ENCODE assay signal across 8 cellular contexts in the genomic region with DNA sequence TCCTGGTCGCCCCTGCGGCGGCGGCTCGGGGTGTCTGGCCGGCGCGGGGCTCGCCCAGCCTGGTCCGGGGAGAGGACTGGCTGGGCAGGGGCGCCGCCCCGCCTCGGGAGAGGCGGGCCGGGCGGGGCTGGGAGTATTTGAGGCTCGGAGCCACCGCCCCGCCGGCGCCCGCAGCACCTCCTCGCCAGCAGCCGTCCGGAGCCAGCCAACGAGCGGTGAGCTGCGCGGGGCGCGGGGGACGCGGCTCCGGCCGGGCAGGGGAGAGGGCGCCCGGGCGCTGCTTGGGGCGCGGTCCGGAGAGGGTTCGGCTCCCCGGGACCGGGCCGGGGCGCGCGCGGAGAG. TPM values are rescaled to one million over a fixed set of nuclear protein-coding genes. Genes with fewer than 3 reads are reported as not detected.
DNase-seq lines count a peak whose midpoint lies in the region; ATAC-seq and TF ChIP-seq lines count a peak whose summit lies in the region.

A gene (plus strand): TSS at position 167 of the 342 bp plus-strand sequence. CDS start 8,122 bp downstream, outside the sequence.

- CTCF ChIA-PET in Panc1 (lab: Charles Lee): no interaction called here

- H3K36me3 ChIP-seq in Panc1 (ENCODE audit: control insufficient read depth, insufficient read depth, low read length) (no peaks in the 10 kb centered on the region; the same call in 1 of the 2 replicates), left ventricle myocardium inferior (peaks cover 12% of the 10 kb centered on the region), psoas muscle (ENCODE audit: insufficient read depth in 1 of 2, low read depth in 1 of 2) (no peaks in the 10 kb centered on the region)

- H3K4me3 ChIP-seq in Panc1 (ENCODE audit: low read depth in 2 of 2, low read length in 2 of 2) (peak within 1 kb of the TSS; percentile 74 to 85), left ventricle myocardium inferior (peak within 1 kb of the TSS; percentile 80), psoas muscle (peak within 1 kb of the TSS; percentile 79)

- H3K27me3 ChIP-seq in Panc1 (ENCODE audit: control insufficient read depth, insufficient read depth, low read length) (no peaks in the 10 kb centered on the region), left ventricle myocardium inferior (ENCODE audit: low read depth) (no peaks in the 10 kb centered on the region), psoas muscle (ENCODE audit: insufficient read depth in 3 of 3, low read length in 2 of 3) (peaks cover 0 to 1% (median 0%) of the 10 kb centered on the region in 3 donors)

- TF ChIP-seq CTCF in Panc1 (IDR thresholded peaks at IDR 0.05) (no peak), left ventricle myocardium inferior (IDR thresholded peaks at IDR 0.05; ENCODE audit: borderline replicate concordance) (no peak), psoas muscle (IDR thresholded peaks at IDR 0.05) (no peak)

- peak; percentile 40 for ATAC-seq in GM18519 (IDR thresholded peaks at IDR 0.05; ENCODE audit: low FRiP score, unreplicated experiment)
- ATAC-seq in HG02938 (IDR thresholded peaks at IDR 0.05; ENCODE audit: unreplicated experiment): peak; percentile 38
- ATAC-seq in Panc1: peak; percentile 93
- ATAC-seq in psoas muscle: peak; percentile 74 to 83 (median 81)

- H3K4me1 ChIP-seq in Panc1 (ENCODE audit: control insufficient read depth, insufficient read depth, low read length) (peaks cover 40% of the 10 kb centered on the region), left ventricle myocardium inferior (peaks cover 96% of the 10 kb centered on the region), psoas muscle (no peaks in the 10 kb centered on the region)

- WGBS in adipose tissue, 3 donors: 0 to 1% (median 0%) methylated on average over 11 to 50 of the region's 50 CpGs
- 0 to 1% (median 0%) methylated on average over 24 to 50 of the region's 50 CpGs for WGBS in psoas muscle, 3 donors

- H3K9me3 ChIP-seq in Panc1 (ENCODE audit: control insufficient read depth, insufficient read depth, low read depth, low read length): no peaks in the 10 kb centered on the region
- H3K9me3 ChIP-seq in left ventricle myocardium inferior (replicated peaks): no peaks in the 10 kb centered on the region
- H3K9me3 ChIP-seq in psoas muscle: no peaks in the 10 kb centered on the region

- intact Hi-C loops in Panc1 (cut with micrococcal nuclease; ENCODE audit: unreplicated experiment): no loop called here
- intact Hi-C loops in left ventricle myocardium inferior (cut with micrococcal nuclease): no loop called here
- intact Hi-C loops in psoas muscle (cut with DNase I): loop anchor here in 1 of 2 donors (5.0 kb wide), 1 partner anchor 37 kb away; no protein-coding TSS in a partner anchor

- DNase-seq in 8988T (peak; percentile 85), Panc1 (ENCODE audit: low read depth, low spot score) (no peak), left ventricle myocardium inferior (peak; percentile 84), psoas muscle (peak; percentile 83), SKM-1 treated with dmso at 0.1 percent for 144 hours (lab: John Stamatoyannopoulos, UW; ENCODE audit: unreplicated experiment) (no peak)

- POLR2A ChIA-PET in Panc1 (lab: Charles Lee): interaction anchor here (0.7 to 1.2 kb wide), 3 partner anchors 12 to 24 kb away, joined by 3 to 6 read pairs (median 5); no protein-coding TSS in a partner anchor

- H3K27ac ChIP-seq in Panc1 (ENCODE audit: low read length) (peak within 1 kb of the TSS; percentile 63), adipose tissue (ENCODE audit: low read depth, low read length) (peak within 1 kb of the TSS; percentile 83), left ventricle myocardium inferior (replicated peaks) (peak within 1 kb of the TSS; percentile 95), psoas muscle (peak within 1 kb of the TSS; percentile 81)

- in situ Hi-C loops in Panc1 (cut with HindIII; ENCODE audit: low pct_unique_long_range_greater_than_20kb, low sequenced_read_pairs): no loop called here

- no TSS peak for BruUV-seq in Panc1 (replicated peaks; lab: Mats Ljungman, UMichigan)

RNA-seq across cellular contexts. Expression of the gene that starts here (rescaled TPM):
- total RNA-seq in Panc1 (2021; ENCODE audit: unreplicated experiment): 146 TPM
- polyA plus RNA-seq in Panc1 (2012; ENCODE audit: insufficient read length): 143 TPM
- polyA plus RNA-seq in adipose tissue: 100 to 1,000 TPM in 2 of 3 donors, 10 to 100 TPM in 1; 53.5 to 565 (median 547) TPM
- 194 TPM for total RNA-seq in left ventricle myocardium inferior
- total RNA-seq in psoas muscle: 10 to 100 TPM; 27.7 to 44.7 (median 38.4) TPM
- polyA plus RNA-seq in psoas muscle: 10 to 100 TPM; 45.2 to 71.4 (median 48.6) TPM

Comparison
In these comparisons a context has a peak if more than half of its experiments do, and no peak if none do; other contexts are left out.
1. DNase-seq: peak in 8988T (single experiment), left ventricle myocardium inferior (single experiment) and psoas muscle (2 of 2); none in Panc1 (single experiment) and SKM-1 treated with dmso at 0.1 percent for 144 hours (single experiment).
2. ATAC-seq: peak in every context shown above with its lines; median percentile 93 in Panc1; 81 in psoas muscle; 40 in GM18519; 38 in HG02938.
3. Peak in every context shown above with its lines, with median percentiles within 50 percentile points of each other: H3K27ac ChIP-seq and H3K4me3 ChIP-seq.